ENCODE assay signal across 27 cellular contexts in genomic region chr14:50795909-50796308, GRCh38. TPM values are rescaled to one million over a fixed set of nuclear protein-coding genes. Genes with fewer than 3 reads are reported as not detected.
DNase-seq lines count a peak whose midpoint lies in the region; ATAC-seq, FAIRE-seq and TF ChIP-seq lines count a peak whose summit lies in the region.
"Had no signal": no experiment of that assay in that cellular context is flagged by ENCODE, and none has a peak within 500 bp of the region (broad histone marks: within the 10 kb centered on the region; RNA-seq: fewer than 3 reads in every experiment).

No MANE protein-coding gene starts in this region.

- peaks cover 20 to 22% of the 10 kb centered on the region in 2 experiments for H3K4me1 ChIP-seq in SK-N-SH (ENCODE audit: control insufficient read depth in 1 of 2, insufficient read depth in 2 of 2, low read depth in 1 of 2, low read length in 1 of 2)
- peaks cover 81% of the 10 kb centered on the region for H3K4me1 ChIP-seq in OCI-LY3 (ENCODE audit: low read length)
- peaks cover 0 to 32% (median 1%) of the 10 kb centered on the region in 12 donors for H3K4me1 ChIP-seq in heart left ventricle

- no peak for TF ChIP-seq EP300 in SK-N-SH (IDR thresholded peaks at IDR 0.05; ENCODE audit: borderline replicate concordance in 1 of 2, low read depth in 1 of 2, low read length in 1 of 2)

- TF ChIP-seq CTCF in SK-N-SH (IDR thresholded peaks at IDR 0.05), result no peak
- no peak for TF ChIP-seq CTCF in OCI-LY3 (IDR thresholded peaks at IDR 0.05; ENCODE audit: low read depth, low read length)
- TF ChIP-seq CTCF in dorsolateral prefrontal cortex (IDR thresholded peaks at IDR 0.05 in 54 of 56, conservative IDR thresholded peaks at IDR 0.05 in 2 of 56; ENCODE audit: low read depth in 1 of 56, partially characterized antibody in 56 of 56), result no peak
- no peak for TF ChIP-seq CTCF in D721Med (IDR thresholded peaks at IDR 0.05; ENCODE audit: insufficient read depth, missing control alignments)
- no peak for TF ChIP-seq CTCF in heart left ventricle (IDR thresholded peaks at IDR 0.05)

- H3K27ac Mint-ChIP-seq in stimulated activated effector memory CD8-positive, alpha-beta T cell treated with anti-CD3 and anti-CD28 coated beads, Interleukin-12 subunit alpha, Interleukin-12 subunit beta, amount 100 ng/mL, for 72 hours, result peak overlapping the region; percentile 4
- H3K27ac Mint-ChIP-seq: stimulated activated naive CD8-positive, alpha-beta T cell treated with anti-CD3 and anti-CD28 coated beads, Interleukin-15, Interleukin-2, amounts not matched to agents 100 ng/mL and 50 ng/mL, for 24 hours had no signal

- no peaks in the 10 kb centered on the region for H3K27me3 ChIP-seq in SK-N-SH (ENCODE audit: insufficient read depth)
- H3K27me3 ChIP-seq in OCI-LY3 (ENCODE audit: low read depth, low read length), result no peaks in the 10 kb centered on the region
- H3K27me3 ChIP-seq in dorsolateral prefrontal cortex, result no peaks in the 10 kb centered on the region
- H3K27me3 ChIP-seq in heart left ventricle, result no peaks in the 10 kb centered on the region
- H3K27me3 ChIP-seq: esophagus squamous epithelium, gastroesophageal sphincter had no signal

- no peak for TF ChIP-seq RAD21 in SK-N-SH (IDR thresholded peaks at IDR 0.05; ENCODE audit: low read length)

- H3K79me2 ChIP-seq in SK-N-SH (ENCODE audit: insufficient read depth) (peaks cover 64% of the 10 kb centered on the region), OCI-LY3 (ENCODE audit: low read length) (peaks cover 53% of the 10 kb centered on the region)

- peak overlapping the region in 1 of 2 experiments; percentile 61; a peak in 2 of 4 replicates for H3K27ac ChIP-seq in SK-N-SH (ENCODE audit: low read depth in 2 of 2, low read length in 1 of 2)
- 0 out of 2 replicates have a peak overlapping the region, but pooled peaks have one; percentile 4 for H3K27ac ChIP-seq in OCI-LY3 (ENCODE audit: low read length)
- H3K27ac ChIP-seq in dorsolateral prefrontal cortex, result peak overlapping the region in 30 of 59 donors; percentile 8 to 83 (median 64)
- H3K27ac ChIP-seq in heart left ventricle, result no peak overlapping the region
- H3K27ac ChIP-seq: 22Rv1, esophagus squamous epithelium, gastroesophageal sphincter, SK-N-MC had no signal

- peaks cover 10% of the 10 kb centered on the region for H3F3A ChIP-seq in SK-N-SH (replicated peaks; ENCODE audit: insufficient read depth)

- H3K4me3 ChIP-seq in SK-N-SH (ENCODE audit: low read depth in 2 of 2, low read length in 1 of 2) (no peak overlapping the region; a peak in 1 of 4 replicates), OCI-LY3 (ENCODE audit: low read length) (no peak overlapping the region), dorsolateral prefrontal cortex (no peak overlapping the region), heart left ventricle (no peak overlapping the region)
- H3K4me3 ChIP-seq: esophagus squamous epithelium, gastroesophageal sphincter, HAP-1, SK-N-MC had no signal

- FAIRE-seq in D721Med (lab: Jason Lieb, UNC), result no peak
- FAIRE-seq: GM18507, HTR-8/SVneo, keratinocyte had no signal

- H2AFZ ChIP-seq in SK-N-SH (ENCODE audit: low read depth), result no peak overlapping the region
- H2AFZ ChIP-seq in OCI-LY3 (ENCODE audit: low read depth, low read length), result no peak overlapping the region

- POLR2A ChIA-PET in SK-N-SH (lab: Yijun Ruan, JAX), result no interaction called here

- H3K9ac ChIP-seq in SK-N-SH, result no peak overlapping the region
- H3K9ac ChIP-seq in OCI-LY3 (ENCODE audit: low read length), result no peak overlapping the region

- intact Hi-C loops in dorsolateral prefrontal cortex (cut with DNase I), result no loop called here
- intact Hi-C loops in heart left ventricle (cut with DNase I), result loop anchor here in 1 of 10 donors (10.0 kb wide), 1 partner anchor 49 kb away; no protein-coding TSS in a partner anchor

- H3K36me3 ChIP-seq in SK-N-SH (replicated peaks in 1 of 2; ENCODE audit: control insufficient read depth in 1 of 2, insufficient read depth in 2 of 2, low read length in 1 of 2), result peaks cover 9 to 24% of the 10 kb centered on the region in 2 experiments
- peaks cover 28% of the 10 kb centered on the region for H3K36me3 ChIP-seq in OCI-LY3 (replicated peaks; ENCODE audit: low read depth, low read length)
- H3K36me3 ChIP-seq in heart left ventricle, result peaks cover 0 to 27% (median 11%) of the 10 kb centered on the region in 9 donors
- H3K36me3 ChIP-seq: HAP-1 had no signal

- H3K9me3 ChIP-seq in SK-N-SH, result no peaks in the 10 kb centered on the region
- no peaks in the 10 kb centered on the region for H3K9me3 ChIP-seq in OCI-LY3 (ENCODE audit: insufficient read depth, low read length)
- H3K9me3 ChIP-seq in heart left ventricle, result no peaks in the 10 kb centered on the region
- H3K9me3 ChIP-seq: esophagus squamous epithelium, gastroesophageal sphincter, HAP-1 had no signal

- CTCF ChIA-PET in SK-N-SH (lab: Yijun Ruan, JAX), result interaction anchor here (1.3 to 12.9 kb wide), 3 partner anchors 21 to 263 kb away, joined by 3 to 143 read pairs (median 23); no protein-coding TSS in a partner anchor

- ATAC-seq in SK-N-SH treated with all-trans-retinoic acid at 6 μM for 48 hours (no peak), heart left ventricle (no peak)
- no peak for ATAC-seq in stimulated activated effector memory CD8-positive, alpha-beta T cell treated with anti-CD3 and anti-CD28 coated beads, Interleukin-12 subunit alpha, Interleukin-12 subunit beta, amount 100 ng/mL, for 72 hours
- ATAC-seq: gastroesophageal sphincter had no signal

- no peaks in the 10 kb centered on the region for H3K9me2 ChIP-seq in SK-N-SH

- H3K4me2 ChIP-seq in SK-N-SH (peak overlapping the region; percentile 62; the same call in 1 of the 2 replicates), OCI-LY3 (ENCODE audit: low read length) (peak overlapping the region; percentile 35)

- peaks cover 56% of the 10 kb centered on the region for H3K4me1 Mint-ChIP-seq in stimulated activated effector memory CD8-positive, alpha-beta T cell treated with anti-CD3 and anti-CD28 coated beads, Interleukin-12 subunit alpha, Interleukin-12 subunit beta, amount 100 ng/mL, for 72 hours

- TF ChIP-seq POLR2A in heart left ventricle (IDR thresholded peaks at IDR 0.05), result no peak

- H3K9me3 Mint-ChIP-seq in stimulated activated effector memory CD8-positive, alpha-beta T cell treated with anti-CD3 and anti-CD28 coated beads, Interleukin-12 subunit alpha, Interleukin-12 subunit beta, amount 100 ng/mL, for 72 hours, result no peaks in the 10 kb centered on the region
- H3K9me3 Mint-ChIP-seq: stimulated activated naive CD8-positive, alpha-beta T cell treated with anti-CD3 and anti-CD28 coated beads, Interleukin-15, Interleukin-2, amounts not matched to agents 100 ng/mL and 50 ng/mL, for 24 hours had no signal

- no peak overlapping the region for H3K4me3 Mint-ChIP-seq in stimulated activated effector memory CD8-positive, alpha-beta T cell treated with anti-CD3 and anti-CD28 coated beads, Interleukin-12 subunit alpha, Interleukin-12 subunit beta, amount 100 ng/mL, for 72 hours
- H3K4me3 Mint-ChIP-seq: stimulated activated naive CD8-positive, alpha-beta T cell treated with anti-CD3 and anti-CD28 coated beads, Interleukin-15, Interleukin-2, amounts not matched to agents 100 ng/mL and 50 ng/mL, for 24 hours had no signal

- H4K20me1 ChIP-seq in SK-N-SH (ENCODE audit: insufficient read depth), result peaks cover 20% of the 10 kb centered on the region; the same call in 1 of the 2 replicates
- peaks cover 5% of the 10 kb centered on the region; the same call in 1 of the 2 replicates for H4K20me1 ChIP-seq in OCI-LY3 (ENCODE audit: insufficient read depth, low read length)

- DNase-seq in SK-N-SH, result no peak
- DNase-seq in dorsolateral prefrontal cortex, result no peak
- no peak for DNase-seq in stimulated activated effector memory CD8-positive, alpha-beta T cell treated with anti-CD3 and anti-CD28 coated beads, Interleukin-12 subunit alpha, Interleukin-12 subunit beta, amount 100 ng/mL, for 72 hours (ENCODE audit: low spot score in 2 of 2)
- no peak for DNase-seq in D721Med (ENCODE audit: insufficient read length, low spot score)
- DNase-seq in NCI-H526 (lab: John Stamatoyannopoulos, UW), result no peak
- no peak for DNase-seq in heart left ventricle
- DNase-seq: activated naive CD4-positive, alpha-beta T cell treated with anti-CD3 and anti-CD28 coated beads, Interleukin-2, amount 50 U/mL, for 16 hours; activated T-cell treated with anti-CD3 and anti-CD28 coated beads, Interleukin-2, amount 50 U/mL, for 48 hours; Calu3; effector memory CD4-positive, alpha-beta T cell; esophagus squamous epithelium; MV-4-11; NCI-H524 treated with DMSO at 0.1 percent for 48 hours; RPMI8226; stimulated activated CD4-positive, alpha-beta T cell treated with anti-CD3 and anti-CD28 coated beads, Interleukin-2, amount 100 ng/mL, for 48 hours; T-helper 9 cell; trophoblast cell had no signal

- 97% methylated on average over 3 of the region's 3 CpGs for WGBS in SK-N-SH (ENCODE audit: low lambda C conversion rate)
- 90 to 95% (median 94%) methylated on average over 3 of the region's 3 CpGs for WGBS in heart left ventricle, 4 donors

- H3K36me3 Mint-ChIP-seq in stimulated activated effector memory CD8-positive, alpha-beta T cell treated with anti-CD3 and anti-CD28 coated beads, Interleukin-12 subunit alpha, Interleukin-12 subunit beta, amount 100 ng/mL, for 72 hours, result peaks cover 13% of the 10 kb centered on the region

TF ChIP-seq in SK-N-SH, 30 proteins besides CTCF, POLR2A, EP300 and RAD21 (continues in another document):
- TF ChIP-seq FOXJ3 (CRISPR knock-in tag; IDR thresholded peaks at IDR 0.05) (no peak), TAF1 (IDR thresholded peaks at IDR 0.05; ENCODE audit: borderline replicate concordance, low read depth, low read length) (no peak), SIN3A (IDR thresholded peaks at IDR 0.05; ENCODE audit: borderline replicate concordance, low read depth, low read length) (no peak)

TF ChIP-seq in SK-N-SH treated with all-trans-retinoic acid at 6 μM for 48 hours, 23 proteins besides CTCF, POLR2A, EP300 and RAD21 (continues in another document):
- no peak for TF ChIP-seq ZNF8 (CRISPR knock-in tag; IDR thresholded peaks at IDR 0.05)
- TF ChIP-seq ESRRG (CRISPR knock-in tag; IDR thresholded peaks at IDR 0.05), result no peak
- no peak for TF ChIP-seq ISL1 (CRISPR knock-in tag; IDR thresholded peaks at IDR 0.05)

RNA-seq across cellular contexts. Expression of gene NIN, which starts 35.1 kb away (rescaled TPM):
- polyA plus RNA-seq in SK-N-SH (2012; rRNA removed), result 10.0 and 11.8 TPM in 2 replicates
- polyA plus RNA-seq in SK-N-SH (2012; cell fraction: cytosol; rRNA removed), result 13.9 and 15.0 TPM in 2 replicates
- polyA plus RNA-seq in SK-N-SH (2012; cell fraction: nucleus; rRNA removed), result 7.3 and 12.6 TPM in 2 replicates
- 100 to 1,000 TPM in 25 of 120 experiments, 10 to 100 TPM in 95; 64.4 to 125 (median 88.6) TPM for total RNA-seq in dorsolateral prefrontal cortex
- 10 to 100 TPM; 17.9 to 48.3 (median 25.8) TPM for total RNA-seq in heart left ventricle
- 10 to 100 TPM; 11.7 to 12.5 TPM for polyA plus RNA-seq in heart left ventricle

Comparison
In these comparisons a context has a peak if more than half of its experiments do, and no peak if none do; other contexts are left out.
1. H3K27ac ChIP-seq: peak in OCI-LY3 (single experiment) and dorsolateral prefrontal cortex (30 of 59); none in heart left ventricle (0 of 12).